ENCODE assay signal across 32 cellular contexts in genomic region chr1:6274102-6274501, GRCh38. TPM values are rescaled to one million over a fixed set of nuclear protein-coding genes. Genes with fewer than 3 reads are reported as not detected.
"Had no signal": no experiment of that assay in that cellular context is flagged by ENCODE, and none has a peak within 500 bp of the region (broad histone marks: within the 10 kb centered on the region; RNA-seq: fewer than 3 reads in every experiment).

No MANE protein-coding gene starts in this region.

- H3K9me3 ChIP-seq: gastrocnemius medialis, heart left ventricle, mucosa of descending colon, ovary, psoas muscle, sigmoid colon, spleen, thoracic aorta, tibial nerve, upper lobe of left lung had no signal

- H3K36me3 ChIP-seq: gastrocnemius medialis, heart left ventricle, ovary, sigmoid colon, thoracic aorta, upper lobe of left lung had no signal

- H3K4me2 ChIP-seq: hepatocyte had no signal

- H3K4me3 ChIP-seq: gastrocnemius medialis, heart left ventricle, hepatocyte, lung, mucosa of descending colon, ovary, psoas muscle, sigmoid colon, spleen, thoracic aorta, tibial nerve, upper lobe of left lung had no signal

- H3K27me3 ChIP-seq: gastrocnemius medialis, heart left ventricle, hepatocyte, ovary, sigmoid colon, spleen, tibial nerve, upper lobe of left lung had no signal

- H3K27ac ChIP-seq: epithelial cell of prostate, gastrocnemius medialis, heart left ventricle, hepatocyte, ovary, psoas muscle, spleen, thoracic aorta, upper lobe of left lung had no signal

- DNase-seq: cerebellar nuclear complex; cortex of kidney; effector CD8-positive, alpha-beta T cell; foreskin fibroblast; gastrocnemius medialis; heart left ventricle; mucosa of descending colon; naive B cell; psoas muscle; sigmoid colon; spleen; stimulated activated CD4-positive, alpha-beta T cell treated with anti-CD3 and anti-CD28 coated beads, Interleukin-4, amount 100 ng/mL, for 4 hours; stimulated activated naive B cell treated with anti-CD40 and anti-IgM and Interleukin-4, amounts not matched to agents 10 μg/mL and 1 μg/mL and 100 μg/mL, for 72 hours; upper lobe of left lung had no signal

- H2AFZ ChIP-seq: hepatocyte had no signal

- ATAC-seq: gastrocnemius medialis; heart left ventricle; left lobe of liver; natural killer cell treated with Interleukin-12 subunit alpha and Interleukin-12 subunit beta and Interleukin-15 and Interleukin-18, amount 100 ng/mL, for 72 hours; psoas muscle; right cardiac atrium; stimulated activated naive B cell treated with anti-CD40 and anti-IgM and Interleukin-4, amounts not matched to agents 10 μg/mL and 1 μg/mL and 100 μg/mL, for 72 hours had no signal

- H3K79me2 ChIP-seq: hepatocyte had no signal

- H3K4me1 ChIP-seq: upper lobe of left lung had no signal

RNA-seq across cellular contexts. Expression of gene HES3, which starts 30.1 kb away (rescaled TPM):
- total RNA-seq: dermis microvascular lymphatic vessel endothelial cell; esophagus mucosa; gastrocnemius medialis; glomerular endothelial cell; heart left ventricle; hepatocyte; kidney; left lobe of liver; liver; lung; mesothelial cell of epicardium; mucosa of descending colon; natural killer cell treated with Interleukin-12 subunit alpha and Interleukin-12 subunit beta and Interleukin-15 and Interleukin-18, amount 100 ng/mL, for 72 hours; occipital lobe; ovary; psoas muscle; renal cortical epithelial cell; right cardiac atrium; sigmoid colon; skeletal muscle tissue; spleen; thoracic aorta; tibial nerve; upper lobe of left lung had no signal
- polyA plus RNA-seq: heart left ventricle, hepatocyte, liver, lung, ovary, psoas muscle, right cardiac atrium, sigmoid colon, spleen had no signal
